24 cellular contexts compared by ENCODE assay signal in genomic region chr10:80283119-80283518, GRCh38. TPM values are rescaled to one million over a fixed set of nuclear protein-coding genes. Genes with fewer than 3 reads are reported as not detected.
"Had no signal": no experiment of that assay in that cellular context is flagged by ENCODE, and none has a peak within 500 bp of the region (broad histone marks: within the 10 kb centered on the region; RNA-seq: fewer than 3 reads in every experiment).

No MANE protein-coding gene starts in this region.

- H3K36me3 Mint-ChIP-seq: activated naive CD8-positive, alpha-beta T cell treated with anti-CD3 and anti-CD28 coated beads, Interleukin-2, amount 10 ng/mL, durations not matched to agents 7 days and 5 days; natural killer cell had no signal

- H3K27ac Mint-ChIP-seq: activated naive CD4-positive, alpha-beta T cell treated with anti-CD3 and anti-CD28 coated beads for 36 hours; activated naive CD8-positive, alpha-beta T cell treated with anti-CD3 and anti-CD28 coated beads, Interleukin-2, amount 10 ng/mL, durations not matched to agents 7 days and 5 days; activated T-cell treated with anti-CD3 and anti-CD28 coated beads, Interleukin-2, amount 50 U/mL, for 72 hours; natural killer cell; progenitor cell of endocrine pancreas; stimulated activated naive CD8-positive, alpha-beta T cell treated with anti-CD3 and anti-CD28 coated beads, Interleukin-15, amount 100 ng/mL, for 72 hours had no signal

- H3K9me3 ChIP-seq: lower lobe of right lung, tibial artery had no signal

- H3K27me3 ChIP-seq: tibial artery had no signal

- H3K4me3 ChIP-seq: lower lobe of right lung, tibial artery had no signal

- ATAC-seq: lower lobe of right lung; natural killer cell; stimulated activated naive CD8-positive, alpha-beta T cell treated with anti-CD3 and anti-CD28 coated beads, Interleukin-15, amount 100 ng/mL, for 72 hours had no signal

- DNase-seq: activated CD4-positive, alpha-beta T cell treated with anti-CD3 and anti-CD28 coated beads for 1 hour; activated CD4-positive, alpha-beta T cell treated with anti-CD3 and anti-CD28 coated beads, Interleukin-2, amount 50 U/mL, for 1 hour; activated effector memory CD4-positive, alpha-beta T cell treated with Interleukin-2 at 50 U/mL for 16 hours; activated naive CD4-positive, alpha-beta T cell treated with anti-CD3 and anti-CD28 coated beads for 36 hours; activated naive CD8-positive, alpha-beta T cell treated with anti-CD3 and anti-CD28 coated beads, Interleukin-2, amount 10 ng/mL, durations not matched to agents 7 days and 5 days; activated T-cell treated with anti-CD3 and anti-CD28 coated beads, Interleukin-2, amount 50 U/mL, for 72 hours; amniotic stem cell; cortex of kidney; foreskin melanocyte; hippocampal formation; lower lobe of right lung; natural killer cell; stimulated activated CD4-positive, alpha-beta T cell treated with anti-CD3 and anti-CD28 coated beads, Interleukin-12 subunit alpha, Interleukin-12 subunit beta, amount 100 ng/mL, for 4 hours; stimulated activated naive CD8-positive, alpha-beta T cell treated with anti-CD3 and anti-CD28 coated beads, Interleukin-15, amount 100 ng/mL, for 72 hours; T-helper 1 cell; tibial artery had no signal

- H3K27me3 Mint-ChIP-seq: stimulated activated naive CD8-positive, alpha-beta T cell treated with anti-CD3 and anti-CD28 coated beads, Interleukin-15, amount 100 ng/mL, for 72 hours had no signal

- H3K9me3 Mint-ChIP-seq: activated naive CD4-positive, alpha-beta T cell treated with anti-CD3 and anti-CD28 coated beads for 36 hours; activated naive CD8-positive, alpha-beta T cell treated with anti-CD3 and anti-CD28 coated beads, Interleukin-2, amount 10 ng/mL, durations not matched to agents 7 days and 5 days; activated T-cell treated with anti-CD3 and anti-CD28 coated beads, Interleukin-2, amount 50 U/mL, for 72 hours; natural killer cell; stimulated activated naive CD8-positive, alpha-beta T cell treated with anti-CD3 and anti-CD28 coated beads, Interleukin-15, amount 100 ng/mL, for 72 hours had no signal

- H3K4me1 ChIP-seq: lower lobe of right lung, tibial artery had no signal

- H3K36me3 ChIP-seq: lower lobe of right lung, tibial artery had no signal

- H3K4me3 Mint-ChIP-seq: activated naive CD4-positive, alpha-beta T cell treated with anti-CD3 and anti-CD28 coated beads for 36 hours; activated naive CD8-positive, alpha-beta T cell treated with anti-CD3 and anti-CD28 coated beads, Interleukin-2, amount 10 ng/mL, durations not matched to agents 7 days and 5 days; activated T-cell treated with anti-CD3 and anti-CD28 coated beads, Interleukin-2, amount 50 U/mL, for 72 hours; natural killer cell; stimulated activated naive CD8-positive, alpha-beta T cell treated with anti-CD3 and anti-CD28 coated beads, Interleukin-15, amount 100 ng/mL, for 72 hours had no signal

- H3K27ac ChIP-seq: lower lobe of right lung, tibial artery had no signal

- H3K4me1 Mint-ChIP-seq: activated naive CD8-positive, alpha-beta T cell treated with anti-CD3 and anti-CD28 coated beads, Interleukin-2, amount 10 ng/mL, durations not matched to agents 7 days and 5 days; natural killer cell; stimulated activated naive CD8-positive, alpha-beta T cell treated with anti-CD3 and anti-CD28 coated beads, Interleukin-15, amount 100 ng/mL, for 72 hours had no signal

RNA-seq across cellular contexts. Expression of gene MAT1A, which starts 6.3 kb away (rescaled TPM):
- total RNA-seq: activated CD8-positive, alpha-beta memory T cell treated with anti-CD3 and anti-CD28 coated beads for 36 hours; activated naive CD4-positive, alpha-beta T cell treated with anti-CD3 and anti-CD28 coated beads for 36 hours; activated naive CD8-positive, alpha-beta T cell treated with anti-CD3 and anti-CD28 coated beads, Interleukin-2, amount 10 ng/mL, durations not matched to agents 7 days and 5 days; activated T-cell treated with anti-CD3 and anti-CD28 coated beads, Interleukin-2, amount 50 U/mL, for 72 hours; bronchial epithelial cell; cerebellum; epithelial cell of proximal tubule; natural killer cell; osteoblast; skeletal muscle tissue; urinary bladder had no signal
